Comparison of ENCODE assay signal across 3 cellular contexts in genomic region chr7:77108362-77108761, GRCh38. TPM values are rescaled to one million over a fixed set of nuclear protein-coding genes. Genes with fewer than 3 reads are reported as not detected.
"Had no signal": no experiment of that assay in that cellular context is flagged by ENCODE, and none has a peak within 500 bp of the region (broad histone marks: within the 10 kb centered on the region; RNA-seq: fewer than 3 reads in every experiment).

No MANE protein-coding gene starts in this region.

RNA-seq across cellular contexts. Expression of gene SPDYE18, which starts 46.0 kb away (rescaled TPM):
- total RNA-seq: NCI-H460, RPMI7951, SJCRH30 had no signal
